In the genomic region with DNA sequence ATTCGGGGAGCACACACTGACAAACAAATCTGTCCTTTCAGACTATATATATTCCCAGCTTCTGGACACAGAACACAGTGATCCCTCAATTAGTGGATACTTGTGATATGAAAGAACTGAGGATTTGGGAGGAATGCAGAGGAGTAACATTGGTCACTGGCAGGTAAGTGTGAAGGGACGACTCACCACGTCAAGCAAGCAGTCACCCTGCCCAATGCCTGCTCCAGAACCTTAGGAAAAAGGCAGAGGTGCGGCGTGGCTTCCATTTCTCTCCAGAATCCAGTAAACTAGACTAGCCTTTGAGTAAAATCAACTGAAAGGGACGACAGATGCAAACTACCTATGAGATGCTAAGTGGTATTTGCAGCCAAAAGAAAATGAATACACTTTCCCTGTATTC, we compare ENCODE assay signal across 8 cellular contexts. TPM values are rescaled to one million over a fixed set of nuclear protein-coding genes. Genes with fewer than 3 reads are reported as not detected.
DNase-seq lines count a peak whose midpoint lies in the region; ATAC-seq, FAIRE-seq and TF ChIP-seq lines count a peak whose summit lies in the region.

No MANE protein-coding gene starts in this region.

- no peaks in the 10 kb centered on the region for H3K9me3 ChIP-seq in trophoblast cell (ENCODE audit: insufficient read depth, low read depth, low read length)

- no peak overlapping the region for H2BK12ac ChIP-seq in trophoblast cell (ENCODE audit: low read length)

- H2AFZ ChIP-seq in trophoblast cell (ENCODE audit: insufficient read depth, low read length, poor library complexity) = no peak overlapping the region

- ATAC-seq in esophagus mucosa = no peak

- peaks cover 10% of the 10 kb centered on the region for H3K79me2 ChIP-seq in trophoblast cell (ENCODE audit: control insufficient read depth, insufficient read depth, low read length, poor library complexity)

- peak; percentile 18 for DNase-seq in ELF-1 (ENCODE audit: low read depth, low spot score)
- DNase-seq in RKO (ENCODE audit: low spot score) = peak; percentile 18
- no peak for DNase-seq in epithelial cell of proximal tubule (ENCODE audit: low read depth)
- DNase-seq in trophoblast cell = peak in 1 of 2 donors; percentile 19
- no peak for DNase-seq in RCC 7860 (ENCODE audit: low spot score)
- no peak for DNase-seq in GM20000 (ENCODE audit: low spot score)
- no peak for DNase-seq in NCI-H774 (lab: John Stamatoyannopoulos, UW)

- no peak overlapping the region for H2BK120ac ChIP-seq in trophoblast cell (ENCODE audit: insufficient read depth, low read length, poor library complexity)

- no peak overlapping the region for H3K14ac ChIP-seq in trophoblast cell (ENCODE audit: low read length)

- H3K36me3 ChIP-seq in trophoblast cell (ENCODE audit: control insufficient read depth in 1 of 2, insufficient read depth in 2 of 2, low read length in 2 of 2) = peaks cover under 1 to 5% of the 10 kb centered on the region in 2 experiments

- no peak overlapping the region for H3K4ac ChIP-seq in trophoblast cell (ENCODE audit: low read depth, low read length)

- no peak overlapping the region for H3K27ac ChIP-seq in trophoblast cell (ENCODE audit: low read depth, low read length)

- H3K18ac ChIP-seq in trophoblast cell (ENCODE audit: low read length) = no peak overlapping the region

- H3K27me3 ChIP-seq in trophoblast cell (ENCODE audit: insufficient read depth, low read length) = no peaks in the 10 kb centered on the region

- H2AK5ac ChIP-seq in trophoblast cell (ENCODE audit: low read length) = no peak overlapping the region

- H4K91ac ChIP-seq in trophoblast cell (ENCODE audit: low read depth, low read length) = no peak overlapping the region

- no peak overlapping the region for H2BK5ac ChIP-seq in trophoblast cell (ENCODE audit: low read depth, low read length, poor library complexity)

- peak overlapping the region; percentile 75 for H3K4me2 ChIP-seq in trophoblast cell (ENCODE audit: low read length)

- H3K79me1 ChIP-seq in trophoblast cell (ENCODE audit: low read length) = peaks cover 7% of the 10 kb centered on the region

- no CpG with 5 or more reads among the region's 6 CpGs for WGBS in trophoblast cell (ENCODE audit: extremely low coverage, insufficient coverage, insufficient read length)

- H3K4me1 ChIP-seq in trophoblast cell (ENCODE audit: control insufficient read depth in 1 of 2, insufficient read depth in 2 of 2, low read length in 2 of 2) = peaks cover 0 to 4% of the 10 kb centered on the region in 2 experiments

- H3K4me3 ChIP-seq in epithelial cell of proximal tubule (ENCODE audit: low read depth, low read length) = peak overlapping the region; percentile 96
- H3K4me3 ChIP-seq in trophoblast cell (ENCODE audit: low read depth, low read length) = no peak overlapping the region

- H3K23ac ChIP-seq in trophoblast cell (ENCODE audit: low read length) = no peak overlapping the region

- no peak for FAIRE-seq in RCC 7860 (lab: Jason Lieb, UNC)

- no peak overlapping the region for H4K8ac ChIP-seq in trophoblast cell (ENCODE audit: low read depth, low read length)

- H3K9ac ChIP-seq in trophoblast cell (ENCODE audit: low read length) = no peak overlapping the region

- H4K12ac ChIP-seq in trophoblast cell (ENCODE audit: low read depth, low read length) = no peak overlapping the region

- TF ChIP-seq CTCF in epithelial cell of proximal tubule (conservative IDR thresholded peaks at IDR 0.05; ENCODE audit: low read depth, low read length) (no peak), GM20000 (IDR thresholded peaks at IDR 0.05; ENCODE audit: extremely low read depth, missing control alignments) (no peak)

RNA-seq across cellular contexts. Expression of gene CCDC93, which starts 1.1 kb away (rescaled TPM):
- 9.9 and 13.2 TPM in 2 replicates for total RNA-seq in epithelial cell of proximal tubule
- 28.6 and 28.8 TPM in 2 replicates for polyA plus RNA-seq in trophoblast cell (2013)
- 11.5 TPM for total RNA-seq in esophagus mucosa

Comparison
In these comparisons a context has a peak if more than half of its experiments do, and no peak if none do; other contexts are left out.
1. DNase-seq: peak in ELF-1 (single experiment) and RKO (single experiment); none in epithelial cell of proximal tubule (single experiment), RCC 7860 (single experiment), GM20000 (single experiment) and NCI-H774 (single experiment).